In genomic region chr4:88526221-88526815, GRCh38 we compare ENCODE assay signal across 9 cellular contexts. TPM values are rescaled to one million over a fixed set of nuclear protein-coding genes. Genes with fewer than 3 reads are reported as not detected.
A peak's percentile ranks its signal among the peaks of the same experiment; 100 is the strongest.
DNase-seq lines count a peak whose midpoint lies in the region; ATAC-seq and TF ChIP-seq lines count a peak whose summit lies in the region.
"Had no signal": no experiment of that assay in that cellular context is flagged by ENCODE, and none has a peak within 500 bp of the region (broad histone marks: within the 10 kb centered on the region; RNA-seq: fewer than 3 reads in every experiment).

No MANE protein-coding gene starts in this region.

- no peaks in the 10 kb centered on the region for H3K9me3 Mint-ChIP-seq in natural killer cell
- H3K9me3 Mint-ChIP-seq in natural killer cell treated with Interleukin-12 subunit alpha and Interleukin-12 subunit beta and Interleukin-15 and Interleukin-18, amount 100 ng/mL, for 72 hours: no peaks in the 10 kb centered on the region

- peak overlapping the region; percentile 40 for H3K4me3 Mint-ChIP-seq in natural killer cell
- no peak overlapping the region for H3K4me3 Mint-ChIP-seq in natural killer cell treated with Interleukin-12 subunit alpha and Interleukin-12 subunit beta and Interleukin-15 and Interleukin-18, amount 100 ng/mL, for 72 hours

- H3K27me3 ChIP-seq in Panc1 (ENCODE audit: control insufficient read depth, insufficient read depth, low read length) (no peaks in the 10 kb centered on the region), esophagus squamous epithelium (no peaks in the 10 kb centered on the region), uterus (no peaks in the 10 kb centered on the region)

- H3K9me3 ChIP-seq in Panc1 (ENCODE audit: control insufficient read depth, insufficient read depth, low read depth, low read length) (no peaks in the 10 kb centered on the region), esophagus squamous epithelium (no peaks in the 10 kb centered on the region), uterus (no peaks in the 10 kb centered on the region)

- H3K27me3 Mint-ChIP-seq in natural killer cell (ENCODE audit: low read depth in 2 of 2): no peaks in the 10 kb centered on the region
- H3K27me3 Mint-ChIP-seq in natural killer cell treated with Interleukin-12 subunit alpha and Interleukin-12 subunit beta and Interleukin-15 and Interleukin-18, amount 100 ng/mL, for 72 hours: no peaks in the 10 kb centered on the region

- POLR2A ChIA-PET in Panc1 (lab: Charles Lee): no interaction called here

- peak overlapping the region; percentile 31 to 50 for H3K27ac Mint-ChIP-seq in natural killer cell
- no peak overlapping the region for H3K27ac Mint-ChIP-seq in natural killer cell treated with Interleukin-12 subunit alpha and Interleukin-12 subunit beta and Interleukin-15 and Interleukin-18, amount 100 ng/mL, for 72 hours

- H3K36me3 ChIP-seq in Panc1 (ENCODE audit: control insufficient read depth, insufficient read depth, low read length) (peaks cover 3% of the 10 kb centered on the region), esophagus squamous epithelium (peaks cover 0 to 5% (median 0%) of the 10 kb centered on the region in 3 donors), uterus (no peaks in the 10 kb centered on the region)

- 19 to 33% methylated on average over 1 of the region's 1 CpG for WGBS in esophagus squamous epithelium, 2 donors

- CTCF ChIA-PET in Panc1 (lab: Charles Lee): interaction anchor here (0.7 kb wide), 1 partner anchor 293 kb away, joined by 3 read pairs; no protein-coding TSS in a partner anchor

- no TSS peak for BruUV-seq in Panc1 (replicated peaks; lab: Mats Ljungman, UMichigan)

- peaks cover 3% of the 10 kb centered on the region for H3K4me1 ChIP-seq in Panc1 (ENCODE audit: control insufficient read depth, insufficient read depth, low read length)
- H3K4me1 ChIP-seq in esophagus squamous epithelium: peaks cover 5 to 41% (median 11%) of the 10 kb centered on the region in 3 donors
- no peaks in the 10 kb centered on the region for H3K4me1 ChIP-seq in uterus

- TF ChIP-seq POLR2A in esophagus squamous epithelium (IDR thresholded peaks at IDR 0.05): no peak
- no peak for TF ChIP-seq POLR2A in uterus (IDR thresholded peaks at IDR 0.05)

- H3K4me3 ChIP-seq in Panc1 (ENCODE audit: low read depth in 2 of 2, low read length in 2 of 2) (no peak overlapping the region), esophagus squamous epithelium (no peak overlapping the region), uterus (no peak overlapping the region)

- ATAC-seq in natural killer cell: no peak
- ATAC-seq in natural killer cell treated with Interleukin-12 subunit alpha and Interleukin-12 subunit beta and Interleukin-15 and Interleukin-18, amount 100 ng/mL, for 72 hours: no peak
- ATAC-seq in Panc1: no peak
- ATAC-seq in GM21515 (IDR thresholded peaks at IDR 0.05; ENCODE audit: unreplicated experiment): no peak
- no peak for ATAC-seq in GM19324 (IDR thresholded peaks at IDR 0.05; ENCODE audit: low FRiP score, unreplicated experiment)

- no peaks in the 10 kb centered on the region for H3K36me3 Mint-ChIP-seq in natural killer cell
- peaks cover 10% of the 10 kb centered on the region for H3K36me3 Mint-ChIP-seq in natural killer cell treated with Interleukin-12 subunit alpha and Interleukin-12 subunit beta and Interleukin-15 and Interleukin-18, amount 100 ng/mL, for 72 hours

- DNase-seq in natural killer cell (no peak), Panc1 (ENCODE audit: low read depth, low spot score) (no peak), esophagus squamous epithelium (lab: John Stamatoyannopoulos, UW) (no peak), uterus (no peak)
- DNase-seq in natural killer cell treated with Interleukin-12 subunit alpha and Interleukin-12 subunit beta and Interleukin-15 and Interleukin-18, amount 100 ng/mL, for 72 hours (ENCODE audit: low spot score): no peak
- no peak for DNase-seq in stimulated activated CD4-positive, alpha-beta T cell treated with anti-CD3 and anti-CD28 coated beads, Interleukin-4, amount 100 ng/mL, for 1 hour
- DNase-seq: NCI-H774 had no signal

- in situ Hi-C loops in Panc1 (cut with HindIII; ENCODE audit: low pct_unique_long_range_greater_than_20kb, low sequenced_read_pairs): no loop called here

- H3K27ac ChIP-seq in Panc1 (ENCODE audit: low read length): no peak overlapping the region
- H3K27ac ChIP-seq in esophagus squamous epithelium: no peak overlapping the region
- peak overlapping the region; percentile 93 to 96 for H3K27ac ChIP-seq in uterus

- H3K4me1 Mint-ChIP-seq in natural killer cell: peaks cover 22 to 24% of the 10 kb centered on the region in 2 donors
- peaks cover 13 to 36% of the 10 kb centered on the region in 2 donors for H3K4me1 Mint-ChIP-seq in natural killer cell treated with Interleukin-12 subunit alpha and Interleukin-12 subunit beta and Interleukin-15 and Interleukin-18, amount 100 ng/mL, for 72 hours (ENCODE audit: low read depth in 2 of 2)

- TF ChIP-seq CTCF in natural killer cell (IDR thresholded peaks at IDR 0.05): peak; percentile 23
- TF ChIP-seq CTCF in Panc1 (IDR thresholded peaks at IDR 0.05): peak; percentile 28; the same call in 1 of the 2 replicates
- TF ChIP-seq CTCF in esophagus squamous epithelium (IDR thresholded peaks at IDR 0.05): peak in 4 of 6 experiments; percentile 14 to 33 (median 26)
- TF ChIP-seq CTCF in uterus (IDR thresholded peaks at IDR 0.05): peak in 3 of 4 experiments; percentile 18 to 24 (median 23)

- intact Hi-C loops in natural killer cell (cut with micrococcal nuclease) (loop anchor here (1.0 kb wide), 1 partner anchor 498 kb away; no protein-coding TSS in a partner anchor), Panc1 (cut with micrococcal nuclease; ENCODE audit: unreplicated experiment) (loop anchor here (2.0 to 5.0 kb wide), 2 partner anchors 132 to 496 kb away; no protein-coding TSS in a partner anchor), esophagus squamous epithelium (cut with DNase I) (no loop called here), uterus (cut with DNase I; ENCODE audit: low total_unique reads) (no loop called here)

RNA-seq across cellular contexts. Expression of gene PYURF, which starts 2.7 kb away (rescaled TPM):
- total RNA-seq in natural killer cell (10 to 100 TPM; 33.4 to 37.6 (median 35.5) TPM), Panc1 (2021; ENCODE audit: unreplicated experiment) (37.6 TPM), esophagus squamous epithelium (10 to 100 TPM; 59.0 to 86.8 (median 73.1) TPM), uterus (100 to 1,000 TPM in 3 of 4 donors, 10 to 100 TPM in 1; 82.9 to 270 (median 140) TPM)
- 10 to 100 TPM; 31.3 to 46.3 TPM for total RNA-seq in natural killer cell treated with Interleukin-12 subunit alpha and Interleukin-12 subunit beta and Interleukin-15 and Interleukin-18, amount 100 ng/mL, for 72 hours
- polyA plus RNA-seq in Panc1 (2012; ENCODE audit: insufficient read length): 47.2 TPM

Comparison
In these comparisons a context has a peak if more than half of its experiments do, and no peak if none do; other contexts are left out.
1. H3K27ac Mint-ChIP-seq: peak in natural killer cell (2 of 2); none in natural killer cell treated with Interleukin-12 subunit alpha and Interleukin-12 subunit beta and Interleukin-15 and Interleukin-18, amount 100 ng/mL, for 72 hours (0 of 2).
2. H3K27ac ChIP-seq: peak in uterus (2 of 2); none in Panc1 (single experiment) and esophagus squamous epithelium (0 of 4).
3. intact Hi-C loops: an anchor here in natural killer cell (1.0 kb wide) and Panc1 (2.0 to 5.0 kb wide); none called in esophagus squamous epithelium and uterus.
4. Peak in every context shown above with its lines, with median percentiles within 50 percentile points of each other: CTCF ChIP-seq.